ENCODE assay signal across 8 cellular contexts in genomic region chrX:21374994-21375794, GRCh38. TPM values are rescaled to one million over a fixed set of nuclear protein-coding genes. Genes with fewer than 3 reads are reported as not detected.
A peak's percentile ranks its signal among the peaks of the same experiment; 100 is the strongest.
DNase-seq lines count a peak whose midpoint lies in the region; ATAC-seq lines count a peak whose summit lies in the region.

No MANE protein-coding gene starts in this region.

- H3K27ac ChIP-seq in iPS DF 6.9 (ENCODE audit: low read length), result no peak overlapping the region

- H3K4me1 ChIP-seq in iPS DF 6.9 (ENCODE audit: control insufficient read depth, insufficient read depth, low read length), result no peaks in the 10 kb centered on the region

- no peaks in the 10 kb centered on the region for H3K9me3 ChIP-seq in iPS DF 6.9 (ENCODE audit: control insufficient read depth, insufficient read depth, low read length)

- DNase-seq in DMS 273 (lab: John Stamatoyannopoulos, UW; ENCODE audit: unreplicated experiment) (peak; percentile 51), DMS 273 treated with DMSO at 0.1 percent for 48 hours (lab: John Stamatoyannopoulos, UW) (no peak), iPS DF 6.9 (ENCODE audit: low read depth, low spot score) (no peak), kidney glomerular epithelial cell (lab: John Stamatoyannopoulos, UW) (no peak), DMS153 (lab: John Stamatoyannopoulos, UW) (no peak)
- DNase-seq in activated T-cell treated with anti-CD3 and anti-CD28 coated beads, Interleukin-2, amount 50 U/mL, for 72 hours, result peak; percentile 12 to 14
- no peak for DNase-seq in stimulated activated effector memory CD8-positive, alpha-beta T cell treated with anti-CD3 and anti-CD28 coated beads, Interleukin-12 subunit alpha, Interleukin-12 subunit beta, amount 100 ng/mL, for 72 hours (ENCODE audit: low spot score in 2 of 2)

- no peaks in the 10 kb centered on the region for H3K36me3 Mint-ChIP-seq in activated T-cell treated with anti-CD3 and anti-CD28 coated beads, Interleukin-2, amount 50 U/mL, for 72 hours (ENCODE audit: insufficient read depth in 2 of 2)
- no peaks in the 10 kb centered on the region for H3K36me3 Mint-ChIP-seq in stimulated activated effector memory CD8-positive, alpha-beta T cell treated with anti-CD3 and anti-CD28 coated beads, Interleukin-12 subunit alpha, Interleukin-12 subunit beta, amount 100 ng/mL, for 72 hours

- H3K9me3 Mint-ChIP-seq in activated T-cell treated with anti-CD3 and anti-CD28 coated beads, Interleukin-2, amount 50 U/mL, for 72 hours, result no peaks in the 10 kb centered on the region
- no peaks in the 10 kb centered on the region for H3K9me3 Mint-ChIP-seq in stimulated activated effector memory CD8-positive, alpha-beta T cell treated with anti-CD3 and anti-CD28 coated beads, Interleukin-12 subunit alpha, Interleukin-12 subunit beta, amount 100 ng/mL, for 72 hours

- no peaks in the 10 kb centered on the region for H3K36me3 ChIP-seq in iPS DF 6.9 (ENCODE audit: control insufficient read depth, insufficient read depth, low read length)

- H3K27ac Mint-ChIP-seq in activated T-cell treated with anti-CD3 and anti-CD28 coated beads, Interleukin-2, amount 50 U/mL, for 72 hours, result no peak overlapping the region
- H3K27ac Mint-ChIP-seq in stimulated activated effector memory CD8-positive, alpha-beta T cell treated with anti-CD3 and anti-CD28 coated beads, Interleukin-12 subunit alpha, Interleukin-12 subunit beta, amount 100 ng/mL, for 72 hours, result peak overlapping the region; percentile 84

- peak; percentile 11 for ATAC-seq in HG02678 (IDR thresholded peaks at IDR 0.05; ENCODE audit: unreplicated experiment)
- peak; percentile 21 to 56 for ATAC-seq in activated T-cell treated with anti-CD3 and anti-CD28 coated beads, Interleukin-2, amount 50 U/mL, for 72 hours (replicated peaks in 1 of 2)
- ATAC-seq in stimulated activated effector memory CD8-positive, alpha-beta T cell treated with anti-CD3 and anti-CD28 coated beads, Interleukin-12 subunit alpha, Interleukin-12 subunit beta, amount 100 ng/mL, for 72 hours, result peak; percentile 39

- H3K27me3 Mint-ChIP-seq in activated T-cell treated with anti-CD3 and anti-CD28 coated beads, Interleukin-2, amount 50 U/mL, for 72 hours (ENCODE audit: low read depth), result no peaks in the 10 kb centered on the region

- H3K4me1 Mint-ChIP-seq in activated T-cell treated with anti-CD3 and anti-CD28 coated beads, Interleukin-2, amount 50 U/mL, for 72 hours (ENCODE audit: low read depth), result peaks cover 7% of the 10 kb centered on the region
- no peaks in the 10 kb centered on the region for H3K4me1 Mint-ChIP-seq in stimulated activated effector memory CD8-positive, alpha-beta T cell treated with anti-CD3 and anti-CD28 coated beads, Interleukin-12 subunit alpha, Interleukin-12 subunit beta, amount 100 ng/mL, for 72 hours

- no peaks in the 10 kb centered on the region for H3K27me3 ChIP-seq in iPS DF 6.9 (ENCODE audit: control insufficient read depth, insufficient read depth, low read length)

- H3K4me3 Mint-ChIP-seq in activated T-cell treated with anti-CD3 and anti-CD28 coated beads, Interleukin-2, amount 50 U/mL, for 72 hours, result peak overlapping the region; percentile 93 to 94
- peak overlapping the region; percentile 73 for H3K4me3 Mint-ChIP-seq in stimulated activated effector memory CD8-positive, alpha-beta T cell treated with anti-CD3 and anti-CD28 coated beads, Interleukin-12 subunit alpha, Interleukin-12 subunit beta, amount 100 ng/mL, for 72 hours

- no CpG with 5 or more reads among the region's 48 CpGs for WGBS in iPS DF 6.9 (ENCODE audit: insufficient coverage, insufficient read length)

- H3K4me3 ChIP-seq in iPS DF 6.9 (ENCODE audit: low read length), result peak overlapping the region; percentile 75; the same call in 1 of the 2 replicates

RNA-seq across cellular contexts. Expression of gene CNKSR2, which starts 1.0 kb away (rescaled TPM):
- 1 to 10 TPM; 4.4 to 7.6 TPM for total RNA-seq in activated T-cell treated with anti-CD3 and anti-CD28 coated beads, Interleukin-2, amount 50 U/mL, for 72 hours

Comparison
In these comparisons a context has a peak if more than half of its experiments do, and no peak if none do; other contexts are left out.
1. DNase-seq: peak in DMS 273 (single experiment) and activated T-cell treated with anti-CD3 and anti-CD28 coated beads, Interleukin-2, amount 50 U/mL, for 72 hours (2 of 2); none in DMS 273 treated with DMSO at 0.1 percent for 48 hours (single experiment), iPS DF 6.9 (single experiment), stimulated activated effector memory CD8-positive, alpha-beta T cell treated with anti-CD3 and anti-CD28 coated beads, Interleukin-12 subunit alpha, Interleukin-12 subunit beta, amount 100 ng/mL, for 72 hours (0 of 2), kidney glomerular epithelial cell (single experiment) and DMS153 (single experiment).
2. Peak in every context shown above with its lines, with median percentiles within 50 percentile points of each other: ATAC-seq.